1 cellular context compared by ENCODE assay signal in the genomic region with DNA sequence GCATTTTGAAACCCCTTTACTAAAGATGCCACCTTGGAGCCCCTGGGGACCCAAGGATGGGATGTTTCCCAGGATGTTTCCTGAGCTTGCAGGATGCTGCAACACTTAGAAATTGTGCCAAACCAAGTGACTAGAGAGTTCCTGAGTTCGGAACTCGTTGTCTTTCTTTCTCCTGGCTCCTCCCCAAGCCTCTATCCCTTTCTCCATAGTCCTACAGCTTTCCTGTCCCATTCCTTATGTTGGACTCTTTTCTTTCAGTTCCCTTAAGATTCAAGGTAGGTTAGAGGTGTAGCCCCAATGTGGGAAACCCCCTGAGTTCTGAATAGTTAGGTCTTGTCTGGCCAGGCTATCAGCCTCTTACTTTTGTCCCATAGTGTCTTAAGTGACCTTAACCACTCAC.
TF ChIP-seq lines count a peak whose summit lies in the region.

No MANE protein-coding gene starts in this region.

TF ChIP-seq in GM23338, 12 proteins besides CTCF, POLR2A, EP300 and RAD21:
- no peak for TF ChIP-seq NANOG (IDR thresholded peaks at IDR 0.05; ENCODE audit: borderline replicate concordance)
- no peak for TF ChIP-seq REST (IDR thresholded peaks at IDR 0.05; ENCODE audit: unreplicated experiment)
- TF ChIP-seq, protein P1, sequence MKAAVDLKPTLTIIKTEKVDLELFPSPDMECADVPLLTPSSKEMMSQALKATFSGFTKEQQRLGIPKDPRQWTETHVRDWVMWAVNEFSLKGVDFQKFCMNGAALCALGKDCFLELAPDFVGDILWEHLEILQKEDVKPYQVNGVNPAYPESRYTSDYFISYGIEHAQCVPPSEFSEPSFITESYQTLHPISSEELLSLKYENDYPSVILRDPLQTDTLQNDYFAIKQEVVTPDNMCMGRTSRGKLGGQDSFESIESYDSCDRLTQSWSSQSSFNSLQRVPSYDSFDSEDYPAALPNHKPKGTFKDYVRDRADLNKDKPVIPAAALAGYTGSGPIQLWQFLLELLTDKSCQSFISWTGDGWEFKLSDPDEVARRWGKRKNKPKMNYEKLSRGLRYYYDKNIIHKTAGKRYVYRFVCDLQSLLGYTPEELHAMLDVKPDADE (IDR thresholded peaks at IDR 0.05), result no peak
- no peak for TF ChIP-seq ZNF114 (CRISPR knock-in tag; IDR thresholded peaks at IDR 0.05)
- TF ChIP-seq JUNB (IDR thresholded peaks at IDR 0.05; ENCODE audit: unreplicated experiment), result no peak
- TF ChIP-seq CREB1 (CRISPR knock-in tag; IDR thresholded peaks at IDR 0.05; ENCODE audit: low read depth), result no peak
- TF ChIP-seq EZH2 (IDR thresholded peaks at IDR 0.05; ENCODE audit: low read depth, unreplicated experiment), result no peak
- TF ChIP-seq ZNF331 (CRISPR knock-in tag; IDR thresholded peaks at IDR 0.05; ENCODE audit: low read depth), result no peak
- no peak for TF ChIP-seq ZNF462 (CRISPR knock-in tag; IDR thresholded peaks at IDR 0.05)
- TF ChIP-seq EZH2phosphoT487 (IDR thresholded peaks at IDR 0.05; ENCODE audit: unreplicated experiment), result no peak
- no peak for TF ChIP-seq POLR2AphosphoS5 (IDR thresholded peaks at IDR 0.05; ENCODE audit: low read depth)
- TF ChIP-seq STAT1 (IDR thresholded peaks at IDR 0.05; ENCODE audit: unreplicated experiment), result no peak
